In genomic region chr7:77108362-77108761, GRCh38 we compare ENCODE assay signal across 5 cellular contexts. TPM values are rescaled to one million over a fixed set of nuclear protein-coding genes. Genes with fewer than 3 reads are reported as not detected.
"Had no signal": no experiment of that assay in that cellular context is flagged by ENCODE, and none has a peak within 500 bp of the region (broad histone marks: within the 10 kb centered on the region; RNA-seq: fewer than 3 reads in every experiment).

No MANE protein-coding gene starts in this region.

RNA-seq across cellular contexts. Expression of gene SPDYE18, which starts 46.0 kb away (rescaled TPM):
- total RNA-seq: esophagus mucosa, esophagus squamous epithelium, left ventricle myocardium inferior had no signal
- polyA plus RNA-seq: mammary epithelial cell; naive thymus-derived CD4-positive, alpha-beta T cell had no signal
